Comparison of ENCODE assay signal across 1 cellular context in the genomic region with DNA sequence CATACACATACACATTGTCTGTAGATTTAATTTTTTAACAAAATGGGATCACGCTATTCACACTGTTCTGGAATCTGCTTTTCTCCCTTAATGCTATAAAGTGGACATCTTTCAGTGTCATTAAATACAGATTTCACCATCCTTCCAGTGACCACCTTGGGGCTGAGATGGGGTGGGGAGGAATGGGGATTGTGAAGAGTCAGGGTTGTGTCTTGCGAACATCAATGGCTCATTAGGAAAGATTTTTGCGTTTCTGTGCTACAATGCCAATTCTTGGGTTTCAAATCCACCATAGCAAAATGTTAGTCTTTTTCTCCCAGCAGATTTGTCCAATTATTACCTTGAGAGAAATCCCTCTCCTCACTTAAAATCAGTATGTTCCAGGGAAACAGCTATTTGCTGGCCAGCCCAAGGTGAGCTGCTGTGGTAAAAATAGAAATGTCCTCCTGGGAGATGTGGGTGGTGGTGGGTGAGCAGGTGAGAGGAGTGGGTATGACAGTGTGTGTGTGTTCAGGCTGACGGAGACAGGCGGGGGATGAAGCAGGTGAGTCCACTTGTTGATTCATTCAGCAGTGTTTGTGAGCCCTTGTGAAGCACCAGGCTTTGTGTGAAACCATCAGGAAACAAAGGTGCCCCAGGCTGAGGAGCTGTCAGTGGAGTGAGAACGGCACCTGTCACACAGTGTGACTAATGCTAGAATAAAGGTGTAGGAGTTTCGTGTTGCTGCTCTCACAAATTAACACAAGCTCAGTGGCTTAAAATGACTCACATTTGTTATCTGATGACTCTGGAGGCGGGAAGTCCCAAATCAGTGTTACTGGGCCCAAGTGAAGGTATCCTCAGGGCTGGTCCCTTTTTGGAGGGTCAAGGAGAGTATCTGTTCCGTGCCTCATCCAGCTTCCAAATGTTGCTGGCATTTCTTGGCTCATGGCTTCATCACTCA.
TF ChIP-seq lines count a peak whose summit lies in the region.

No MANE protein-coding gene starts in this region.

TF ChIP-seq in H1, 55 proteins besides CTCF, POLR2A, EP300 and RAD21:
- TF ChIP-seq POU5F1 (IDR thresholded peaks at IDR 0.05; ENCODE audit: low read depth, low read length) (no peak), BRCA1 (IDR thresholded peaks at IDR 0.05; ENCODE audit: low read depth, low read length) (no peak), GABPA (IDR thresholded peaks at IDR 0.05; ENCODE audit: borderline replicate concordance, insufficient read depth, low read length) (no peak), HDAC6 (IDR thresholded peaks at IDR 0.05; ENCODE audit: low read depth, low read length) (no peak), GTF2F1 (IDR thresholded peaks at IDR 0.05; ENCODE audit: borderline replicate concordance, low read depth, low read length) (no peak), KDM5A (IDR thresholded peaks at IDR 0.05; ENCODE audit: low read length) (no peak), TAF1 (IDR thresholded peaks at IDR 0.05; ENCODE audit: low read depth, low read length) (no peak), KDM4A (IDR thresholded peaks at IDR 0.05; ENCODE audit: low read depth, low read length, severe bottlenecking) (no peak), TEAD4 (IDR thresholded peaks at IDR 0.05; ENCODE audit: low read depth, low read length) (no peak), JUN (IDR thresholded peaks at IDR 0.05; ENCODE audit: low read depth, low read length) (no peak), HDAC2 (IDR thresholded peaks at IDR 0.05; ENCODE audit: borderline replicate concordance in 1 of 2, low read depth in 2 of 2, low read length in 2 of 2) (no peak), CHD1 (IDR thresholded peaks at IDR 0.05; ENCODE audit: low read depth, low read length) (no peak)
- TF ChIP-seq, protein P1, sequence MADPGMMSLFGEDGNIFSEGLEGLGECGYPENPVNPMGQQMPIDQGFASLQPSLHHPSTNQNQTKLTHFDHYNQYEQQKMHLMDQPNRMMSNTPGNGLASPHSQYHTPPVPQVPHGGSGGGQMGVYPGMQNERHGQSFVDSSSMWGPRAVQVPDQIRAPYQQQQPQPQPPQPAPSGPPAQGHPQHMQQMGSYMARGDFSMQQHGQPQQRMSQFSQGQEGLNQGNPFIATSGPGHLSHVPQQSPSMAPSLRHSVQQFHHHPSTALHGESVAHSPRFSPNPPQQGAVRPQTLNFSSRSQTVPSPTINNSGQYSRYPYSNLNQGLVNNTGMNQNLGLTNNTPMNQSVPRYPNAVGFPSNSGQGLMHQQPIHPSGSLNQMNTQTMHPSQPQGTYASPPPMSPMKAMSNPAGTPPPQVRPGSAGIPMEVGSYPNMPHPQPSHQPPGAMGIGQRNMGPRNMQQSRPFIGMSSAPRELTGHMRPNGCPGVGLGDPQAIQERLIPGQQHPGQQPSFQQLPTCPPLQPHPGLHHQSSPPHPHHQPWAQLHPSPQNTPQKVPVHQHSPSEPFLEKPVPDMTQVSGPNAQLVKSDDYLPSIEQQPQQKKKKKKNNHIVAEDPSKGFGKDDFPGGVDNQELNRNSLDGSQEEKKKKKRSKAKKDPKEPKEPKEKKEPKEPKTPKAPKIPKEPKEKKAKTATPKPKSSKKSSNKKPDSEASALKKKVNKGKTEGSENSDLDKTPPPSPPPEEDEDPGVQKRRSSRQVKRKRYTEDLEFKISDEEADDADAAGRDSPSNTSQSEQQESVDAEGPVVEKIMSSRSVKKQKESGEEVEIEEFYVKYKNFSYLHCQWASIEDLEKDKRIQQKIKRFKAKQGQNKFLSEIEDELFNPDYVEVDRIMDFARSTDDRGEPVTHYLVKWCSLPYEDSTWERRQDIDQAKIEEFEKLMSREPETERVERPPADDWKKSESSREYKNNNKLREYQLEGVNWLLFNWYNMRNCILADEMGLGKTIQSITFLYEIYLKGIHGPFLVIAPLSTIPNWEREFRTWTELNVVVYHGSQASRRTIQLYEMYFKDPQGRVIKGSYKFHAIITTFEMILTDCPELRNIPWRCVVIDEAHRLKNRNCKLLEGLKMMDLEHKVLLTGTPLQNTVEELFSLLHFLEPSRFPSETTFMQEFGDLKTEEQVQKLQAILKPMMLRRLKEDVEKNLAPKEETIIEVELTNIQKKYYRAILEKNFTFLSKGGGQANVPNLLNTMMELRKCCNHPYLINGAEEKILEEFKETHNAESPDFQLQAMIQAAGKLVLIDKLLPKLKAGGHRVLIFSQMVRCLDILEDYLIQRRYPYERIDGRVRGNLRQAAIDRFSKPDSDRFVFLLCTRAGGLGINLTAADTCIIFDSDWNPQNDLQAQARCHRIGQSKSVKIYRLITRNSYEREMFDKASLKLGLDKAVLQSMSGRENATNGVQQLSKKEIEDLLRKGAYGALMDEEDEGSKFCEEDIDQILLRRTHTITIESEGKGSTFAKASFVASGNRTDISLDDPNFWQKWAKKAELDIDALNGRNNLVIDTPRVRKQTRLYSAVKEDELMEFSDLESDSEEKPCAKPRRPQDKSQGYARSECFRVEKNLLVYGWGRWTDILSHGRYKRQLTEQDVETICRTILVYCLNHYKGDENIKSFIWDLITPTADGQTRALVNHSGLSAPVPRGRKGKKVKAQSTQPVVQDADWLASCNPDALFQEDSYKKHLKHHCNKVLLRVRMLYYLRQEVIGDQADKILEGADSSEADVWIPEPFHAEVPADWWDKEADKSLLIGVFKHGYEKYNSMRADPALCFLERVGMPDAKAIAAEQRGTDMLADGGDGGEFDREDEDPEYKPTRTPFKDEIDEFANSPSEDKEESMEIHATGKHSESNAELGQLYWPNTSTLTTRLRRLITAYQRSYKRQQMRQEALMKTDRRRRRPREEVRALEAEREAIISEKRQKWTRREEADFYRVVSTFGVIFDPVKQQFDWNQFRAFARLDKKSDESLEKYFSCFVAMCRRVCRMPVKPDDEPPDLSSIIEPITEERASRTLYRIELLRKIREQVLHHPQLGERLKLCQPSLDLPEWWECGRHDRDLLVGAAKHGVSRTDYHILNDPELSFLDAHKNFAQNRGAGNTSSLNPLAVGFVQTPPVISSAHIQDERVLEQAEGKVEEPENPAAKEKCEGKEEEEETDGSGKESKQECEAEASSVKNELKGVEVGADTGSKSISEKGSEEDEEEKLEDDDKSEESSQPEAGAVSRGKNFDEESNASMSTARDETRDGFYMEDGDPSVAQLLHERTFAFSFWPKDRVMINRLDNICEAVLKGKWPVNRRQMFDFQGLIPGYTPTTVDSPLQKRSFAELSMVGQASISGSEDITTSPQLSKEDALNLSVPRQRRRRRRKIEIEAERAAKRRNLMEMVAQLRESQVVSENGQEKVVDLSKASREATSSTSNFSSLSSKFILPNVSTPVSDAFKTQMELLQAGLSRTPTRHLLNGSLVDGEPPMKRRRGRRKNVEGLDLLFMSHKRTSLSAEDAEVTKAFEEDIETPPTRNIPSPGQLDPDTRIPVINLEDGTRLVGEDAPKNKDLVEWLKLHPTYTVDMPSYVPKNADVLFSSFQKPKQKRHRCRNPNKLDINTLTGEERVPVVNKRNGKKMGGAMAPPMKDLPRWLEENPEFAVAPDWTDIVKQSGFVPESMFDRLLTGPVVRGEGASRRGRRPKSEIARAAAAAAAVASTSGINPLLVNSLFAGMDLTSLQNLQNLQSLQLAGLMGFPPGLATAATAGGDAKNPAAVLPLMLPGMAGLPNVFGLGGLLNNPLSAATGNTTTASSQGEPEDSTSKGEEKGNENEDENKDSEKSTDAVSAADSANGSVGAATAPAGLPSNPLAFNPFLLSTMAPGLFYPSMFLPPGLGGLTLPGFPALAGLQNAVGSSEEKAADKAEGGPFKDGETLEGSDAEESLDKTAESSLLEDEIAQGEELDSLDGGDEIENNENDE (IDR thresholded peaks at IDR 0.05; ENCODE audit: insufficient replicate concordance, low read length): no peak
- TF ChIP-seq, protein P2, sequence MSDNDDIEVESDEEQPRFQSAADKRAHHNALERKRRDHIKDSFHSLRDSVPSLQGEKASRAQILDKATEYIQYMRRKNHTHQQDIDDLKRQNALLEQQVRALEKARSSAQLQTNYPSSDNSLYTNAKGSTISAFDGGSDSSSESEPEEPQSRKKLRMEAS (IDR thresholded peaks at IDR 0.05): no peak
